In the genomic region with DNA sequence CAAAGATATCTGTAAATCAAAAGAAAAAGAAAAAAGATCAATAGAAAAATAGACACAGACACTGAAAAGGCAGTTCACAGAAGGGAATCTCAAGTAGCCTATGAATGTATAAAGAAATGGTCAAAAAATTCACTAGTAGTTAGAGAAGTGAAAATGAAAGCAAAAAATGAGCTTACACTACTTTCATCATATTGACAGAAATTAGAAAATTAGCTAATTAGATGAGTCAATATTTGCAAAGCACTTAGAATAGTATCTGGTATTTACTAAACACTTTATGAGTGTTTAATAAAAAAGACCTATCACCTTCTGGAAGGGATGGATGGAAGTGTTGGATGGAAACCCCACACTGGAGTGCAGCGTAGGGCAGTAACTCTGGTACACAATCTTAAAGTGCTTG, we compare ENCODE assay signal across 13 cellular contexts. TPM values are rescaled to one million over a fixed set of nuclear protein-coding genes. Genes with fewer than 3 reads are reported as not detected.
DNase-seq lines count a peak whose midpoint lies in the region; ATAC-seq, FAIRE-seq and TF ChIP-seq lines count a peak whose summit lies in the region.
"Had no signal": no experiment of that assay in that cellular context is flagged by ENCODE, and none has a peak within 500 bp of the region (broad histone marks: within the 10 kb centered on the region; RNA-seq: fewer than 3 reads in every experiment).

No MANE protein-coding gene starts in this region.

- intact Hi-C loops in GM12878 (cut with micrococcal nuclease; ENCODE audit: unreplicated experiment): loop anchor here (5.0 kb wide), 1 partner anchor 230 kb away; a partner anchor contains a TSS

- DNase-seq in HL-60 (ENCODE audit: low read depth in 1 of 2, low spot score in 1 of 2): no peak
- DNase-seq in GM12878 (ENCODE audit: low read depth, low spot score): no peak
- DNase-seq in stimulated activated CD4-positive, alpha-beta T cell treated with anti-CD3 and anti-CD28 coated beads, Interleukin-4, amount 100 ng/mL, for 1 hour: no peak
- DNase-seq: dorsolateral prefrontal cortex, NCI-H1694 treated with DMSO at 0.1 percent for 48 hours had no signal

- RAD21 ChIA-PET in GM12878 (lab: Charles Lee; ENCODE audit: unreplicated experiment): interaction anchor here (0.6 to 6.8 kb wide), 13 partner anchors 14 to 105 kb away, joined by 3 to 137 read pairs (median 5); a partner anchor contains a TSS

- 0 out of 4 replicates have a peak, but pooled peaks of 1 of the 2 experiments have one; percentile 14 for TF ChIP-seq EP300 in GM12878 (IDR thresholded peaks at IDR 0.05; ENCODE audit: borderline replicate concordance in 1 of 2, control insufficient read depth in 1 of 2, low read depth in 2 of 2, low read length in 2 of 2)

- ATAC-seq in GM18517 (IDR thresholded peaks at IDR 0.05; ENCODE audit: unreplicated experiment): peak; percentile 24
- ATAC-seq in GM12878: peak; percentile 31
- ATAC-seq in GM21367 (IDR thresholded peaks at IDR 0.05; ENCODE audit: unreplicated experiment): no peak
- ATAC-seq in HG03095 (IDR thresholded peaks at IDR 0.05; ENCODE audit: unreplicated experiment): no peak
- ATAC-seq in HG03196 (IDR thresholded peaks at IDR 0.05; ENCODE audit: unreplicated experiment): no peak

- in situ Hi-C loops in GM12878 (cut with MboI): no loop called here

- no peak for TF ChIP-seq CTCF in HL-60 (IDR thresholded peaks at IDR 0.05; ENCODE audit: insufficient read depth, low read length)
- TF ChIP-seq CTCF in GM12878 (IDR thresholded peaks at IDR 0.05 in 2 of 3, conservative IDR thresholded peaks at IDR 0.05 in 1 of 3; ENCODE audit: control insufficient read depth in 2 of 3, extremely low read depth in 1 of 3, insufficient read depth in 1 of 3, low read depth in 3 of 3, low read length in 3 of 3): no peak

- no peak for FAIRE-seq in GM12878 (lab: Jason Lieb, UNC)
- FAIRE-seq: D721Med had no signal

- POLR2A ChIA-PET in GM12878 (lab: Charles Lee): interaction anchor here (0.6 to 2.2 kb wide), 9 partner anchors 14 to 603 kb away, joined by 3 to 10 read pairs (median 3); a partner anchor contains a TSS

- no peak overlapping the region for H3K9ac ChIP-seq in BLaER1
- H3K9ac ChIP-seq in GM12878 (ENCODE audit: control insufficient read depth, insufficient read depth, low read length): no peak overlapping the region

- TF ChIP-seq RAD21 in GM12878 (IDR thresholded peaks at IDR 0.05; ENCODE audit: insufficient read depth, low read depth, low read length): no peak

- H3K4me3 ChIP-seq in BLaER1 (no peak overlapping the region), HL-60 (replicated peaks; ENCODE audit: insufficient read depth, low read length) (no peak overlapping the region), GM12878 (peak overlapping the region; percentile 25)
- H3K4me3 ChIP-seq: SK-N-MC, vagina had no signal

- H4K20me1 ChIP-seq in BLaER1 (no peaks in the 10 kb centered on the region), GM12878 (ENCODE audit: control insufficient read depth, insufficient read depth) (no peaks in the 10 kb centered on the region)

- H3K36me3 ChIP-seq in BLaER1 (no peaks in the 10 kb centered on the region), GM12878 (ENCODE audit: control insufficient read depth in 2 of 2, insufficient read depth in 2 of 2, low read length in 1 of 2) (no peaks in the 10 kb centered on the region)
- H3K36me3 ChIP-seq: vagina had no signal

- CTCF ChIA-PET in GM12878 (lab: Yijun Ruan, JAX): interaction anchor here (0.7 to 12.8 kb wide), 19 partner anchors 10 to 464 kb away, joined by 3 to 419 read pairs (median 11); a partner anchor contains a TSS

- TF ChIP-seq POLR2A in GM12878 (IDR thresholded peaks at IDR 0.05; ENCODE audit: low read depth, low read length): no peak

- 0% methylated on average over 1 of the region's 1 CpG for WGBS in GM12878 (ENCODE audit: insufficient coverage, insufficient replicate concordance, low lambda C conversion rate, missing lambda C conversion rate)

- H3K79me2 ChIP-seq in GM12878 (ENCODE audit: control insufficient read depth, insufficient read depth, low read length): no peaks in the 10 kb centered on the region

- H3K4me2 ChIP-seq in BLaER1 (peak overlapping the region; percentile 87), GM12878 (ENCODE audit: control insufficient read depth, insufficient read depth) (peak overlapping the region; percentile 77)

- no peak overlapping the region for H3K27ac ChIP-seq in BLaER1
- H3K27ac ChIP-seq in HL-60 (replicated peaks): peak overlapping the region; percentile 62
- H3K27ac ChIP-seq in GM12878 (ENCODE audit: control insufficient read depth, insufficient read depth): no peak overlapping the region
- H3K27ac ChIP-seq: SK-N-MC, vagina had no signal

- BruUV-seq in GM12878 (replicated peaks; lab: Mats Ljungman, UMichigan): no TSS peak

- H3K9me3 ChIP-seq in BLaER1 (no peaks in the 10 kb centered on the region), GM12878 (replicated peaks; ENCODE audit: control insufficient read depth, insufficient read depth, low read length) (no peaks in the 10 kb centered on the region; the same call in 2 of the 3 replicates)
- H3K9me3 ChIP-seq: vagina had no signal

- H3K27me3 ChIP-seq in BLaER1: no peaks in the 10 kb centered on the region
- H3K27me3 ChIP-seq in HL-60 (ENCODE audit: insufficient read depth, poor library complexity, severe bottlenecking): no peaks in the 10 kb centered on the region
- no peaks in the 10 kb centered on the region for H3K27me3 ChIP-seq in GM12878 (replicated peaks in 1 of 2; ENCODE audit: control insufficient read depth in 2 of 2, insufficient read depth in 2 of 2, low read length in 1 of 2)
- H3K27me3 ChIP-seq: dorsolateral prefrontal cortex, vagina had no signal

- peak overlapping the region; percentile 16 for H2AFZ ChIP-seq in GM12878 (ENCODE audit: control insufficient read depth, low read depth, low read length)

- SMC1A ChIA-PET in GM12878 (lab: Charles Lee; ENCODE audit: uncharacterized antibody, unreplicated experiment): interaction anchor here (0.8 to 10.5 kb wide), 19 partner anchors 9 to 228 kb away, joined by 3 to 187 read pairs (median 5); a partner anchor contains a TSS

- H3K4me1 ChIP-seq in BLaER1 (peaks cover 46% of the 10 kb centered on the region), GM12878 (ENCODE audit: control insufficient read depth, insufficient read depth, low read length) (peaks cover 51% of the 10 kb centered on the region)

TF ChIP-seq in GM12878, 131 proteins besides CTCF, POLR2A, EP300 and RAD21 (continues in another document):
- TF ChIP-seq NFIC (IDR thresholded peaks at IDR 0.05; ENCODE audit: low read depth, low read length): peak; percentile 43
- TF ChIP-seq, protein P1, sequence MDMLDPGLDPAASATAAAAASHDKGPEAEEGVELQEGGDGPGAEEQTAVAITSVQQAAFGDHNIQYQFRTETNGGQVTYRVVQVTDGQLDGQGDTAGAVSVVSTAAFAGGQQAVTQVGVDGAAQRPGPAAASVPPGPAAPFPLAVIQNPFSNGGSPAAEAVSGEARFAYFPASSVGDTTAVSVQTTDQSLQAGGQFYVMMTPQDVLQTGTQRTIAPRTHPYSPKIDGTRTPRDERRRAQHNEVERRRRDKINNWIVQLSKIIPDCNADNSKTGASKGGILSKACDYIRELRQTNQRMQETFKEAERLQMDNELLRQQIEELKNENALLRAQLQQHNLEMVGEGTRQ (IDR thresholded peaks at IDR 0.05; ENCODE audit: borderline replicate concordance, low read depth, low read length): no peak
- TF ChIP-seq, protein P2, sequence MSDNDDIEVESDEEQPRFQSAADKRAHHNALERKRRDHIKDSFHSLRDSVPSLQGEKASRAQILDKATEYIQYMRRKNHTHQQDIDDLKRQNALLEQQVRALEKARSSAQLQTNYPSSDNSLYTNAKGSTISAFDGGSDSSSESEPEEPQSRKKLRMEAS (IDR thresholded peaks at IDR 0.05; ENCODE audit: low read depth, low read length): no peak

RNA-seq across cellular contexts. Expression of a gene that starts 1.7 kb away (rescaled TPM):
- total RNA-seq in GM12878 (2013; cell fraction: nucleolus; rRNA removed): 1.1 and 2.5 TPM in 2 replicates
- total RNA-seq in GM12878 (2014; rRNA removed) (0.27 and 0.28 TPM in 2 replicates), GM12878 (2014; rRNA removed; fragmentation: Illumina TruSeq; extraction: Trizol) (0.22 and 0.37 TPM in 2 replicates), GM12878 (2021) (0.19 and 0.26 TPM in 2 replicates)
- polyA plus RNA-seq in GM12878 (2011; ENCODE audit: low read depth): 0.09 TPM
- polyA plus RNA-seq in GM12878 (2011; rRNA removed) (0.19 and 0.39 TPM in 2 replicates), GM12878 (2014; fragmentation: Illumina TruSeq; extraction: Trizol) (0.35 and 1.1 TPM in 2 replicates), GM12878 (2014; fragmentation: Nextera tagmentation; extraction: Ambion mirVana) (under 1 TPM; 0.03 to 0.11 TPM), GM12878 (2014; rRNA removed) (0.13 and 0.23 TPM in 2 replicates), GM12878 (2016; fragmentation: Nextera tagmentation; extraction: Ambion mirVana) (under 1 TPM; 0.04 to 0.24 TPM)
- 0.12 and 0.13 TPM in 2 replicates for polyA plus RNA-seq in GM12878 (2011; cell fraction: cytosol; rRNA removed)
- polyA plus RNA-seq in GM12878 (2011; cell fraction: nucleus; rRNA removed): 0.19 and 0.48 TPM in 2 replicates
- polyA plus RNA-seq in GM12878 (2012): 0.15 and 0.28 TPM in 2 replicates
- 0.10 and 0.15 TPM in 2 replicates for polyA minus RNA-seq in GM12878 (2011; rRNA and poly(A)+ RNA removed)
- not detected in 2 replicates for polyA minus RNA-seq in GM12878 (2011; cell fraction: cytosol; rRNA and poly(A)+ RNA removed)
- 0.12 TPM in 1 of 2 replicates, not detected in the other for polyA minus RNA-seq in GM12878 (2011; cell fraction: nucleus; rRNA and poly(A)+ RNA removed)

RNA-seq across cellular contexts. Expression of a gene that starts 13.7 kb away (rescaled TPM):
- 10.1 and 10.8 TPM in 2 replicates for total RNA-seq in GM12878 (2013; cell fraction: nucleolus; rRNA removed)
- total RNA-seq in GM12878 (2014; rRNA removed) (4.4 and 5.6 TPM in 2 replicates), GM12878 (2014; rRNA removed; fragmentation: Illumina TruSeq; extraction: Trizol) (2.3 and 2.4 TPM in 2 replicates), GM12878 (2021) (10.4 and 11.3 TPM in 2 replicates)
- 3.9 TPM for polyA plus RNA-seq in GM12878 (2011; ENCODE audit: low read depth)
- polyA plus RNA-seq in GM12878 (2011; rRNA removed) (2.7 and 6.5 TPM in 2 replicates), GM12878 (2014; fragmentation: Illumina TruSeq; extraction: Trizol) (3.2 and 5.4 TPM in 2 replicates), GM12878 (2014; fragmentation: Nextera tagmentation; extraction: Ambion mirVana) (1 to 10 TPM in 1 of 2 experiments, under 1 TPM in 1; 0.82 to 1.2 TPM), GM12878 (2014; rRNA removed) (6.3 and 6.6 TPM in 2 replicates), GM12878 (2016; fragmentation: Nextera tagmentation; extraction: Ambion mirVana) (1 to 10 TPM; 8.6 to 8.7 TPM)
- polyA plus RNA-seq in GM12878 (2011; cell fraction: cytosol; rRNA removed): 8.2 and 8.4 TPM in 2 replicates
- polyA plus RNA-seq in GM12878 (2011; cell fraction: nucleus; rRNA removed): 7.0 and 8.2 TPM in 2 replicates
- 5.4 and 5.6 TPM in 2 replicates for polyA plus RNA-seq in GM12878 (2012)
- 10.6 and 13.5 TPM in 2 replicates for polyA minus RNA-seq in GM12878 (2011; rRNA and poly(A)+ RNA removed)
- 3.5 and 4.9 TPM in 2 replicates for polyA minus RNA-seq in GM12878 (2011; cell fraction: cytosol; rRNA and poly(A)+ RNA removed)
- polyA minus RNA-seq in GM12878 (2011; cell fraction: nucleus; rRNA and poly(A)+ RNA removed): 10.6 and 17.2 TPM in 2 replicates

Comparison
In these comparisons a context has a peak if more than half of its experiments do, and no peak if none do; other contexts are left out.
1. ATAC-seq: peak in GM18517 (single experiment) and GM12878 (single experiment); none in GM21367 (single experiment), HG03095 (single experiment) and HG03196 (single experiment).